ENCODE assay signal across 9 cellular contexts in genomic region chr12:110694330-110694891, GRCh38. TPM values are rescaled to one million over a fixed set of nuclear protein-coding genes. Genes with fewer than 3 reads are reported as not detected.
DNase-seq lines count a peak whose midpoint lies in the region; ATAC-seq and TF ChIP-seq lines count a peak whose summit lies in the region.
"Had no signal": no experiment of that assay in that cellular context is flagged by ENCODE, and none has a peak within 500 bp of the region (broad histone marks: within the 10 kb centered on the region; RNA-seq: fewer than 3 reads in every experiment).

No MANE protein-coding gene starts in this region.

- no peaks in the 10 kb centered on the region for H3K27me3 Mint-ChIP-seq in naive thymus-derived CD4-positive, alpha-beta T cell
- H3K27me3 Mint-ChIP-seq in WTC11 (ENCODE audit: low read depth): no peaks in the 10 kb centered on the region; the same call in 1 of the 2 replicates

- H3K27ac ChIP-seq in naive thymus-derived CD4-positive, alpha-beta T cell (ENCODE audit: low read depth, low read length): no peak overlapping the region
- peak overlapping the region in 2 of 4 donors; percentile 8 to 34 for H3K27ac ChIP-seq in esophagus muscularis mucosa (replicated peaks in 1 of 4)

- H3K36me3 ChIP-seq in naive thymus-derived CD4-positive, alpha-beta T cell (ENCODE audit: control insufficient read depth in 2 of 3, insufficient read depth in 3 of 3, low read length in 3 of 3): no peaks in the 10 kb centered on the region
- H3K36me3 ChIP-seq in esophagus muscularis mucosa: no peaks in the 10 kb centered on the region

- DNase-seq in Ammon's horn (ENCODE audit: low spot score) (peak; percentile 67), NOMO-1 treated with dmso at 0.1 percent for 144 hours (lab: John Stamatoyannopoulos, UW; ENCODE audit: unreplicated experiment) (peak; percentile 46), head of caudate nucleus (peak in 33 of 42 donors; percentile 8 to 66 (median 48)), WTC11 (ENCODE audit: low spot score) (no peak), esophagus muscularis mucosa (ENCODE audit: extremely low spot score) (no peak)
- no peak for DNase-seq in naive thymus-derived CD4-positive, alpha-beta T cell
- no peak for DNase-seq in activated CD4-positive, alpha-beta T cell treated with anti-CD3 and anti-CD28 coated beads for 1 hour
- DNase-seq: NCI-H446 treated with DMSO at 0.1 percent for 48 hours had no signal

- TF ChIP-seq CTCF in WTC11 (IDR thresholded peaks at IDR 0.05) (no peak), esophagus muscularis mucosa (IDR thresholded peaks at IDR 0.05) (no peak)

- H3K27ac Mint-ChIP-seq in naive thymus-derived CD4-positive, alpha-beta T cell: peak overlapping the region in 6 of 9 donors; percentile 27 to 65 (median 62)
- no peak overlapping the region for H3K27ac Mint-ChIP-seq in WTC11

- no peaks in the 10 kb centered on the region for H3K9me3 ChIP-seq in naive thymus-derived CD4-positive, alpha-beta T cell (ENCODE audit: control insufficient read depth in 2 of 3, low read length in 3 of 3)
- H3K9me3 ChIP-seq in esophagus muscularis mucosa: no peaks in the 10 kb centered on the region

- ATAC-seq in naive thymus-derived CD4-positive, alpha-beta T cell: peak; percentile 46
- ATAC-seq in GM18909 (IDR thresholded peaks at IDR 0.05; ENCODE audit: poor library complexity, unreplicated experiment) (no peak), WTC11 (no peak)

- TF ChIP-seq EP300 in esophagus muscularis mucosa (IDR thresholded peaks at IDR 0.05): no peak

- no peaks in the 10 kb centered on the region for H3K9me3 Mint-ChIP-seq in naive thymus-derived CD4-positive, alpha-beta T cell
- no peaks in the 10 kb centered on the region for H3K9me3 Mint-ChIP-seq in WTC11

- peaks cover 24 to 51% (median 33%) of the 10 kb centered on the region in 7 donors for H3K4me1 Mint-ChIP-seq in naive thymus-derived CD4-positive, alpha-beta T cell
- peaks cover 16% of the 10 kb centered on the region for H3K4me1 Mint-ChIP-seq in WTC11

- no peaks in the 10 kb centered on the region for H3K36me3 Mint-ChIP-seq in naive thymus-derived CD4-positive, alpha-beta T cell
- H3K36me3 Mint-ChIP-seq in WTC11: no peaks in the 10 kb centered on the region

- no peak for TF ChIP-seq POLR2A in esophagus muscularis mucosa (IDR thresholded peaks at IDR 0.05; ENCODE audit: low read depth)

- no peak overlapping the region for H3K4me3 Mint-ChIP-seq in naive thymus-derived CD4-positive, alpha-beta T cell
- no peak overlapping the region for H3K4me3 Mint-ChIP-seq in WTC11

- CTCF ChIA-PET in naive thymus-derived CD4-positive, alpha-beta T cell (lab: Charles Lee): interaction anchor here (0.6 to 1.3 kb wide), 4 partner anchors 39 to 119 kb away, joined by 3 to 6 read pairs (median 3); no protein-coding TSS in a partner anchor
- CTCF ChIA-PET in WTC11 (lab: Charles Lee): interaction anchor here (0.6 kb wide), 1 partner anchor 126 kb away, joined by 4 read pairs; no protein-coding TSS in a partner anchor

- no peaks in the 10 kb centered on the region for H3K27me3 ChIP-seq in naive thymus-derived CD4-positive, alpha-beta T cell (ENCODE audit: control insufficient read depth in 2 of 2, insufficient read depth in 2 of 2, low read length in 2 of 2)
- H3K27me3 ChIP-seq in esophagus muscularis mucosa: no peaks in the 10 kb centered on the region

- POLR2A ChIA-PET in naive thymus-derived CD4-positive, alpha-beta T cell (lab: Charles Lee): no interaction called here
- POLR2A ChIA-PET in WTC11 (lab: Charles Lee): no interaction called here

- intact Hi-C loops in head of caudate nucleus (cut with DNase I): no loop called here
- intact Hi-C loops in naive thymus-derived CD4-positive, alpha-beta T cell (cut with micrococcal nuclease): no loop called here
- intact Hi-C loops in esophagus muscularis mucosa (cut with DNase I): loop anchor here (10.0 kb wide), 1 partner anchor 240 kb away; the partner anchor contains the start of gene ARPC3

- 73% methylated on average over 11 of the region's 12 CpGs for WGBS in esophagus muscularis mucosa

- H3K4me1 ChIP-seq in naive thymus-derived CD4-positive, alpha-beta T cell (ENCODE audit: control insufficient read depth in 2 of 2, insufficient read depth in 2 of 2, low read length in 2 of 2): peaks cover 14 to 16% of the 10 kb centered on the region in 2 donors
- H3K4me1 ChIP-seq in esophagus muscularis mucosa: peaks cover 23 to 26% (median 25%) of the 10 kb centered on the region in 4 donors

- H3K4me3 ChIP-seq in naive thymus-derived CD4-positive, alpha-beta T cell (ENCODE audit: low read length): no peak overlapping the region
- no peak overlapping the region for H3K4me3 ChIP-seq in esophagus muscularis mucosa

TF ChIP-seq in WTC11, 78 proteins besides CTCF, POLR2A, EP300 and RAD21 (continues in another document):
- TF ChIP-seq SMAD3 (CRISPR knock-in tag; IDR thresholded peaks at IDR 0.05; ENCODE audit: borderline replicate concordance) (no peak), TCF7 (CRISPR knock-in tag; IDR thresholded peaks at IDR 0.05; ENCODE audit: low read depth) (no peak), ZNF416 (CRISPR knock-in tag; IDR thresholded peaks at IDR 0.05) (no peak), JUN (CRISPR knock-in tag; IDR thresholded peaks at IDR 0.05) (no peak), STAT6 (CRISPR knock-in tag; conservative IDR thresholded peaks at IDR 0.05; ENCODE audit: low read depth) (no peak), JAZF1 (CRISPR knock-in tag; IDR thresholded peaks at IDR 0.05) (no peak), AFF4 (CRISPR knock-in tag; IDR thresholded peaks at IDR 0.05; ENCODE audit: borderline replicate concordance) (no peak), OVOL2 (CRISPR knock-in tag; IDR thresholded peaks at IDR 0.05; ENCODE audit: borderline replicate concordance) (no peak), NFATC4 (CRISPR knock-in tag; IDR thresholded peaks at IDR 0.05) (no peak), NR1H2 (CRISPR knock-in tag; IDR thresholded peaks at IDR 0.05) (no peak)

RNA-seq across cellular contexts. Expression of gene HVCN1, which starts 5.5 kb away (rescaled TPM):
- 10 to 100 TPM in 4 of 5 experiments, 1 to 10 TPM in 1; 6.4 to 24.8 (median 11.7) TPM for total RNA-seq in naive thymus-derived CD4-positive, alpha-beta T cell
- polyA plus RNA-seq in naive thymus-derived CD4-positive, alpha-beta T cell: 10 to 100 TPM; 15.2 to 25.3 TPM
- total RNA-seq in WTC11 (2021): 5.7 to 8.4 TPM (median 7.9 TPM) in 3 replicates
- total RNA-seq in esophagus muscularis mucosa: 1 to 10 TPM; 5.4 to 8.9 (median 7.1) TPM

RNA-seq across cellular contexts. Expression of gene PPP1CC, which starts 48.3 kb away (rescaled TPM):
- 100 to 1,000 TPM; 108 to 218 (median 145) TPM for total RNA-seq in naive thymus-derived CD4-positive, alpha-beta T cell
- polyA plus RNA-seq in naive thymus-derived CD4-positive, alpha-beta T cell: 100 to 1,000 TPM; 126 to 138 TPM
- 313 to 321 TPM (median 316 TPM) in 3 replicates for total RNA-seq in WTC11 (2021)
- total RNA-seq in esophagus muscularis mucosa: 100 to 1,000 TPM in 3 of 4 donors, 10 to 100 TPM in 1; 92.2 to 120 (median 101) TPM

Comparison
In these comparisons a context has a peak if more than half of its experiments do, and no peak if none do; other contexts are left out.
1. DNase-seq: peak in Ammon's horn (single experiment), NOMO-1 treated with dmso at 0.1 percent for 144 hours (single experiment) and head of caudate nucleus (33 of 42); none in naive thymus-derived CD4-positive, alpha-beta T cell (0 of 9), activated CD4-positive, alpha-beta T cell treated with anti-CD3 and anti-CD28 coated beads for 1 hour (single experiment), WTC11 (single experiment) and esophagus muscularis mucosa (single experiment).